In the genomic region with DNA sequence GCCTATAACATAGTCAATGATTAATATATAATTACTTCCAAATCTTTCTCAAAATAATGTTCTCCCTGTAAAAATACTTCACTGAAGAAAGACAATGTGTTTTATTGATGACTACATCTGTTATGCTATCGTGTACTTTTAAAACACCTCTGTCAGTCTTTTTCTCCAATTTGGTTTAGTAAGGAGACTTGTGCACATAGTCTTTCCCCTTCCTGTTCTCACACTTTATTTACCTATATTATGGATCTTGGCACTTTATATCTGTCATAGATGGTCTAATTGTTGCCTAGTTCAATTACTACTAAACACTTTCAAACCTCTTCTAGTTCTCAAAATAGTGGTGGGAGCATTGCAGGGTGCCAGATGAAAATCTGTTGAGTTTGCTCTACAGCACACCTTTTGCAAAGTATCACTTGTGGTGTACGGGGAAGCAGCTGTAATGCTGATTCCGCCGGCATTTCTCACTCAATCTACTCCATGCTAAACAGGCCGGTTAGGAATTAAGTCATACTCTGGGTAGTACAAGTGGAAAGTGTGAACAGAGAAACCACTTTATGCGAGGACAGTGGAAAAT, we compare ENCODE assay signal across 8 cellular contexts. TPM values are rescaled to one million over a fixed set of nuclear protein-coding genes. Genes with fewer than 3 reads are reported as not detected.
A peak's percentile ranks its signal among the peaks of the same experiment; 100 is the strongest.
DNase-seq lines count a peak whose midpoint lies in the region; ATAC-seq and TF ChIP-seq lines count a peak whose summit lies in the region.

No MANE protein-coding gene starts in this region.

- no peaks in the 10 kb centered on the region for H3K9me3 ChIP-seq in SJCRH30 (replicated peaks)
- no peaks in the 10 kb centered on the region for H3K9me3 ChIP-seq in body of pancreas

- H3K27ac Mint-ChIP-seq in activated CD8-positive, alpha-beta memory T cell treated with anti-CD3 and anti-CD28 coated beads, Interleukin-2, amount 10 ng/mL, durations not matched to agents 7 days and 5 days = no peak overlapping the region
- H3K27ac Mint-ChIP-seq in stimulated activated naive CD8-positive, alpha-beta T cell treated with anti-CD3 and anti-CD28 coated beads, Interleukin-15, amount 100 ng/mL, for 72 hours = no peak overlapping the region

- H3K9me3 Mint-ChIP-seq in activated CD8-positive, alpha-beta memory T cell treated with anti-CD3 and anti-CD28 coated beads, Interleukin-2, amount 10 ng/mL, durations not matched to agents 7 days and 5 days (ENCODE audit: low read depth) = no peaks in the 10 kb centered on the region
- no peaks in the 10 kb centered on the region for H3K9me3 Mint-ChIP-seq in stimulated activated naive CD8-positive, alpha-beta T cell treated with anti-CD3 and anti-CD28 coated beads, Interleukin-15, amount 100 ng/mL, for 72 hours

- ATAC-seq in activated CD8-positive, alpha-beta memory T cell treated with anti-CD3 and anti-CD28 coated beads, Interleukin-2, amount 10 ng/mL, durations not matched to agents 7 days and 5 days = no peak
- no peak for ATAC-seq in stimulated activated naive CD8-positive, alpha-beta T cell treated with anti-CD3 and anti-CD28 coated beads, Interleukin-15, amount 100 ng/mL, for 72 hours
- ATAC-seq in body of pancreas = no peak
- no peak for ATAC-seq in HG03280 (IDR thresholded peaks at IDR 0.05; ENCODE audit: unreplicated experiment)

- TF ChIP-seq CTCF in fibroblast of villous mesenchyme (IDR thresholded peaks at IDR 0.05; ENCODE audit: insufficient read depth, low read depth, low read length) = no peak
- TF ChIP-seq CTCF in body of pancreas (IDR thresholded peaks at IDR 0.05) = no peak

- no peak for DNase-seq in activated CD8-positive, alpha-beta memory T cell treated with anti-CD3 and anti-CD28 coated beads, Interleukin-2, amount 10 ng/mL, durations not matched to agents 7 days and 5 days
- no peak for DNase-seq in activated CD8-positive, alpha-beta memory T cell treated with anti-CD3 and anti-CD28 coated beads, Interleukin-2, amount 50 U/mL, for 48 hours
- DNase-seq in SJCRH30 = no peak
- DNase-seq in fibroblast of villous mesenchyme (ENCODE audit: low read depth) = no peak
- DNase-seq in stimulated activated naive CD8-positive, alpha-beta T cell treated with anti-CD3 and anti-CD28 coated beads, Interleukin-15, amount 100 ng/mL, for 72 hours = no peak
- DNase-seq in body of pancreas = no peak
- no peak for DNase-seq in GM19238 (ENCODE audit: insufficient read length, low spot score)

- intact Hi-C loops in body of pancreas (cut with DNase I) = no loop called here

- H3K27me3 ChIP-seq in SJCRH30 (no peaks in the 10 kb centered on the region), body of pancreas (peaks cover 0 to 22% of the 10 kb centered on the region in 2 donors)

- 5 to 13% methylated on average over 6 of the region's 6 CpGs for WGBS in body of pancreas, 2 donors

- peaks cover 8% of the 10 kb centered on the region for H3K4me1 Mint-ChIP-seq in activated CD8-positive, alpha-beta memory T cell treated with anti-CD3 and anti-CD28 coated beads, Interleukin-2, amount 10 ng/mL, durations not matched to agents 7 days and 5 days
- peaks cover 19% of the 10 kb centered on the region for H3K4me1 Mint-ChIP-seq in stimulated activated naive CD8-positive, alpha-beta T cell treated with anti-CD3 and anti-CD28 coated beads, Interleukin-15, amount 100 ng/mL, for 72 hours

- CTCF ChIA-PET in activated CD8-positive, alpha-beta memory T cell treated with anti-CD3 and anti-CD28 coated beads, Interleukin-2, amount 10 ng/mL, durations not matched to agents 7 days and 5 days (lab: Charles Lee) = interaction anchor here (1.5 kb wide), 1 partner anchor 10 kb away, joined by 5 read pairs; no protein-coding TSS in a partner anchor

- H3K36me3 ChIP-seq in SJCRH30 = no peaks in the 10 kb centered on the region
- no peaks in the 10 kb centered on the region for H3K36me3 ChIP-seq in body of pancreas (replicated peaks in 1 of 2; ENCODE audit: insufficient read depth in 1 of 2, low read depth in 2 of 2)

- H3K27ac ChIP-seq in SJCRH30 (no peak overlapping the region), body of pancreas (no peak overlapping the region)

- peak overlapping the region; percentile 54 for H3K4me3 Mint-ChIP-seq in activated CD8-positive, alpha-beta memory T cell treated with anti-CD3 and anti-CD28 coated beads, Interleukin-2, amount 10 ng/mL, durations not matched to agents 7 days and 5 days
- H3K4me3 Mint-ChIP-seq in stimulated activated naive CD8-positive, alpha-beta T cell treated with anti-CD3 and anti-CD28 coated beads, Interleukin-15, amount 100 ng/mL, for 72 hours = peak overlapping the region; percentile 82 to 84

- H3K27me3 Mint-ChIP-seq in activated CD8-positive, alpha-beta memory T cell treated with anti-CD3 and anti-CD28 coated beads, Interleukin-2, amount 10 ng/mL, durations not matched to agents 7 days and 5 days = peaks cover 74% of the 10 kb centered on the region
- H3K27me3 Mint-ChIP-seq in stimulated activated naive CD8-positive, alpha-beta T cell treated with anti-CD3 and anti-CD28 coated beads, Interleukin-15, amount 100 ng/mL, for 72 hours = peaks cover 76% of the 10 kb centered on the region

- H3K36me3 Mint-ChIP-seq in activated CD8-positive, alpha-beta memory T cell treated with anti-CD3 and anti-CD28 coated beads, Interleukin-2, amount 10 ng/mL, durations not matched to agents 7 days and 5 days = no peaks in the 10 kb centered on the region

- H3K4me3 ChIP-seq in SJCRH30 (peak overlapping the region; percentile 68), fibroblast of villous mesenchyme (ENCODE audit: low read depth, low read length) (peak overlapping the region; percentile 67), body of pancreas (no peak overlapping the region)

- no peak for TF ChIP-seq POLR2A in body of pancreas (IDR thresholded peaks at IDR 0.05)

- no peaks in the 10 kb centered on the region for H3K4me1 ChIP-seq in SJCRH30
- H3K4me1 ChIP-seq in body of pancreas = peaks cover 31% of the 10 kb centered on the region

RNA-seq across cellular contexts. Expression of gene INSM2, which starts 1.1 kb away (rescaled TPM):
- not detected for total RNA-seq in activated CD8-positive, alpha-beta memory T cell treated with anti-CD3 and anti-CD28 coated beads, Interleukin-2, amount 10 ng/mL, durations not matched to agents 7 days and 5 days
- total RNA-seq in SJCRH30 (2014; rRNA removed; shearing (Covaris generic)) = 0.13 and 0.38 TPM in 2 replicates
- total RNA-seq in fibroblast of villous mesenchyme (not detected in 2 replicates), body of pancreas (not detected)

Comparison
In these comparisons a context has a peak if more than half of its experiments do, and no peak if none do; other contexts are left out.
1. H3K4me3 ChIP-seq: peak in SJCRH30 (single experiment) and fibroblast of villous mesenchyme (single experiment); none in body of pancreas (0 of 2).